8 cellular contexts compared by ENCODE assay signal in the genomic region with DNA sequence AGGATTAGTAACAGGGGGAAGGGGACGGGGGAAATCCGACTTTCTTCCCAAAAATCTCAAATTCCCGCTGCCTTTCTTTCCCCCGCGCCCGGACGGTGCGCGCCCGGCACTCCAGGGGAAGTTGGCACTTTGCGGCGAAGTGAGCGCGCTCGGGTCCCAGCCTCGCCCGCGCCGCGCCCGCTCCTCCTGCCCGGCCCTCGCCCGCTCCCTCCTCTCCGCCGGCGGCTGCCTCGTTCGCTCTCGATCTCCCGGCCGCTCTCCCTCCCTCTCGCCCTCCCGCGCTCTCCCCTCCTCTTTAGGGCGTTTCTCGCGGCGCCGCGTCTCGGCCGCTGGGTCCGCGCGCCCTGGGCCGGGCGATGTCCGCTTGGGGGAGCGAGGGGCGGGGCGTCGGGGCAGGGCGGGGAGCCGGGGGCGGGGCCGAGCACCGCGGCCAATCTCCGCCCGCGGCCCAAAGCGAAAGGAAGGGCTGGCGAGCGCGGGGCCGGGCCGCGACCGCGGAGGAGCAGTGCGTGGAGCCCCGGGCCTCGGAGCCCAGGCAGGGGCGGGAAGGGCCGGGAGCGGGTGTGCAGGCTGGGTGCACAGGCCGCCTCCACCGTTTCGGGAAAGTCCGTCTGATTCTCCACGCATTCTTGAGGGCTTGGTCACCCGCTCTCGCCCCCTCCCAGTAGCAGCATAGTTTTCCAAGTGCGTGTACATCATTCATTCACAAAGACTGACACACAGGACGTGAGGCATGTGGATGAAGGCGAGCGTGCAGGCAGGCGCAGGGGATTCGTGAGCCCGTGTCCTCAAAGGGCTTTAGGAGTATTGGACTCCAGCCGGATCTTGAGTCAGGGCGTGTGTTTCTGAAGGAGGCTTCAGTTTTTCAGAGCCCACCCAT.
DNase-seq lines count a peak whose midpoint lies in the region; TF ChIP-seq lines count a peak whose summit lies in the region.

No MANE protein-coding gene starts in this region.

- peak overlapping the region; percentile 96 for H3K4me3 Mint-ChIP-seq in activated naive CD4-positive, alpha-beta T cell treated with anti-CD3 and anti-CD28 coated beads, Interleukin-2, amount 10 ng/mL, durations not matched to agents 7 days and 5 days

- in situ Hi-C loops in SK-MEL-5 (cut with HindIII; ENCODE audit: low pct_unique_long_range_greater_than_20kb, low sequenced_read_pairs), result no loop called here

- DNase-seq in H4 (ENCODE audit: low spot score) (peak; percentile 94), LNCaP clone FGC (ENCODE audit: low read depth) (peak; percentile 43), SK-MEL-5 (ENCODE audit: low read depth, low spot score) (peak; percentile 89), globus pallidus (ENCODE audit: low spot score) (peak; percentile 95), non-pigmented ciliary epithelial cell (ENCODE audit: low read depth) (peak; percentile 96), substantia nigra (lab: John Stamatoyannopoulos, UW) (peak; percentile 48 to 94 (median 86))
- DNase-seq in activated naive CD4-positive, alpha-beta T cell treated with anti-CD3 and anti-CD28 coated beads, Interleukin-2, amount 10 ng/mL, durations not matched to agents 7 days and 5 days, result peak; percentile 94

- TF ChIP-seq CTCF in LNCaP clone FGC (IDR thresholded peaks at IDR 0.05; ENCODE audit: control insufficient read depth, extremely low read depth, insufficient read depth), result no peak

- peak overlapping the region; percentile 100 for H3K27ac Mint-ChIP-seq in activated naive CD4-positive, alpha-beta T cell treated with anti-CD3 and anti-CD28 coated beads, Interleukin-2, amount 10 ng/mL, durations not matched to agents 7 days and 5 days

- peaks cover 43% of the 10 kb centered on the region for H3K36me3 Mint-ChIP-seq in activated naive CD4-positive, alpha-beta T cell treated with anti-CD3 and anti-CD28 coated beads, Interleukin-2, amount 10 ng/mL, durations not matched to agents 7 days and 5 days

- H3K9me3 Mint-ChIP-seq in activated naive CD4-positive, alpha-beta T cell treated with anti-CD3 and anti-CD28 coated beads, Interleukin-2, amount 10 ng/mL, durations not matched to agents 7 days and 5 days, result no peaks in the 10 kb centered on the region

- no peaks in the 10 kb centered on the region for H3K9me3 ChIP-seq in ES-I3 (ENCODE audit: control insufficient read depth, insufficient read depth, low read length)

- H3K4me1 Mint-ChIP-seq in activated naive CD4-positive, alpha-beta T cell treated with anti-CD3 and anti-CD28 coated beads, Interleukin-2, amount 10 ng/mL, durations not matched to agents 7 days and 5 days, result peaks cover 45% of the 10 kb centered on the region

- no peaks in the 10 kb centered on the region for H3K27me3 Mint-ChIP-seq in activated naive CD4-positive, alpha-beta T cell treated with anti-CD3 and anti-CD28 coated beads, Interleukin-2, amount 10 ng/mL, durations not matched to agents 7 days and 5 days

- CTCF ChIA-PET in activated naive CD4-positive, alpha-beta T cell treated with anti-CD3 and anti-CD28 coated beads, Interleukin-2, amount 10 ng/mL, durations not matched to agents 7 days and 5 days (lab: Charles Lee), result interaction anchor here (0.8 to 1.9 kb wide), 12 partner anchors 9 to 217 kb away, joined by 3 to 8 read pairs (median 3); no protein-coding TSS in a partner anchor

- peak overlapping the region; percentile 86 for H3K27ac ChIP-seq in substantia nigra (ENCODE audit: low read depth, low read length, poor library complexity, severe bottlenecking)

- no peaks in the 10 kb centered on the region for H3K36me3 ChIP-seq in ES-I3 (ENCODE audit: insufficient read depth, low read length)

- peaks cover 32% of the 10 kb centered on the region for H3K4me1 ChIP-seq in ES-I3 (ENCODE audit: insufficient read depth, low read length)

- H3K9ac ChIP-seq in ES-I3 (ENCODE audit: low read depth, low read length), result peak overlapping the region; percentile 85

- peak overlapping the region; percentile 56 for H3K4me3 ChIP-seq in LNCaP clone FGC (ENCODE audit: low read depth, low read length)

Comparison
In these comparisons a context has a peak if more than half of its experiments do, and no peak if none do; other contexts are left out.
1. Peak in every context shown above with its lines: DNase-seq, H3K4me3 ChIP-seq and H3K27ac ChIP-seq.
2. DNase-seq: peak in every context shown above with its lines; median percentile 96 in non-pigmented ciliary epithelial cell; 95 in globus pallidus; 94 in H4; 94 in activated naive CD4-positive, alpha-beta T cell treated with anti-CD3 and anti-CD28 coated beads, Interleukin-2, amount 10 ng/mL, durations not matched to agents 7 days and 5 days; 89 in SK-MEL-5; 86 in substantia nigra; 43 in LNCaP clone FGC.